24 cellular contexts compared by ENCODE assay signal in the genomic region with DNA sequence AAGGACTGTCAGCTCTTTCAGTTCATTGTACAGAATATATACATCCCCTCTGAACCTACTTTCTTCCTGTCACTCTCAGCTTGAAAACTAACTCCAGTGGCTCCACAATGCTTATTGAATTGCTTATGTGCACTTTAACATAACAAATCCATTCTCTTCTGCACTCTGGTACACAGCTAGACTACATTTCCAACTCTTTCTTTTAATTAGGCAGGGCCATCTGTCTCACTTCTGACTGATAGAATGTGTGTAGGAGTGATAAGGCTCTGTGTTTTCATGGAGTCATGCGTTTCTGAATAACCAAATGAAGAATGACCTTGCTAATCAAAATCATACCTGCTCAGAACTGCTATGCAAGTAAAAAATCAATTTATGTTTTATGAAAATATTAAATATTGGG.
DNase-seq lines count a peak whose midpoint lies in the region; ATAC-seq, FAIRE-seq and TF ChIP-seq lines count a peak whose summit lies in the region.
"Had no signal": no experiment of that assay in that cellular context is flagged by ENCODE, and none has a peak within 500 bp of the region (broad histone marks: within the 10 kb centered on the region; RNA-seq: fewer than 3 reads in every experiment).

No MANE protein-coding gene starts in this region.

- no peaks in the 10 kb centered on the region for H3K27me3 Mint-ChIP-seq in mesothelial cell of epicardium (ENCODE audit: low read depth)
- H3K27me3 Mint-ChIP-seq: CD4-positive, alpha-beta memory T cell had no signal

- whole genome bisulfite sequencing in pancreas, 2 donors = 14 to 18% methylated on average over 1 of the region's 1 CpG

- H3K4me3 ChIP-seq in HAP-1 = no peak overlapping the region
- no peak overlapping the region for H3K4me3 ChIP-seq in pancreas
- H3K4me3 ChIP-seq: A549 had no signal

- H3K27me3 ChIP-seq in HAP-1 (ENCODE audit: low read depth) (no peaks in the 10 kb centered on the region), pancreas (no peaks in the 10 kb centered on the region)

- FAIRE-seq in pancreas (lab: Jason Lieb, UNC) = no peak
- FAIRE-seq: A549, G401.6, GM12892, GM19239, H54 had no signal

- in situ Hi-C loops in HAP-1 (cut with MboI; ENCODE audit: low sequenced_read_pairs) = no loop called here

- peak overlapping the region; percentile 54 for H3K27ac Mint-ChIP-seq in mesothelial cell of epicardium
- H3K27ac Mint-ChIP-seq: CD4-positive, alpha-beta memory T cell had no signal

- DNase-seq in HAP-1 (ENCODE audit: low spot score in 2 of 2) = peak; percentile 10 to 97
- DNase-seq in OCI-M1 (lab: John Stamatoyannopoulos, UW) = peak; percentile 27
- DNase-seq in mesothelial cell of epicardium (ENCODE audit: low spot score in 2 of 2, unreplicated experiment in 2 of 2) = no peak
- no peak for DNase-seq in pancreas
- DNase-seq in cerebellum (ENCODE audit: low spot score) = no peak
- DNase-seq: 8988T; ACHN; AML-193; C1 segment of cervical spinal cord; Calu3; CD4-positive, alpha-beta memory T cell; COR-L47; DMS153; DND-41; GOT3; HCEC 1CT had no signal

- H3K27ac ChIP-seq in pancreas = no peak overlapping the region
- H3K27ac ChIP-seq: A549 had no signal

- H3K4me3 Mint-ChIP-seq in mesothelial cell of epicardium = no peak overlapping the region
- H3K4me3 Mint-ChIP-seq: CD4-positive, alpha-beta memory T cell had no signal

- no peaks in the 10 kb centered on the region for H3K36me3 Mint-ChIP-seq in mesothelial cell of epicardium
- H3K36me3 Mint-ChIP-seq: CD4-positive, alpha-beta memory T cell had no signal

- H3K9me3 Mint-ChIP-seq in mesothelial cell of epicardium = peaks cover 9% of the 10 kb centered on the region

- no peak for ATAC-seq in SK-N-SH treated with all-trans-retinoic acid at 6 μM for 48 hours
- no peak for ATAC-seq in GM21423 (IDR thresholded peaks at IDR 0.05; ENCODE audit: unreplicated experiment)
- ATAC-seq in pancreas = no peak
- ATAC-seq in GM18519 (IDR thresholded peaks at IDR 0.05; ENCODE audit: low FRiP score, unreplicated experiment) = no peak
- ATAC-seq: A549 had no signal

- peaks cover 12% of the 10 kb centered on the region for H3K4me1 Mint-ChIP-seq in mesothelial cell of epicardium
- H3K4me1 Mint-ChIP-seq: CD4-positive, alpha-beta memory T cell had no signal

- TF ChIP-seq CTCF in mesothelial cell of epicardium (IDR thresholded peaks at IDR 0.05; ENCODE audit: unreplicated experiment) (no peak), pancreas (IDR thresholded peaks at IDR 0.05) (no peak)

- no peaks in the 10 kb centered on the region for H3K9me3 ChIP-seq in HAP-1
- H3K9me3 ChIP-seq in pancreas = no peaks in the 10 kb centered on the region
- H3K9me3 ChIP-seq: A549 had no signal

- H3K4me1 ChIP-seq in HAP-1 (peaks cover 34% of the 10 kb centered on the region), pancreas (no peaks in the 10 kb centered on the region)
- H3K4me1 ChIP-seq: A549 had no signal

- H3K36me3 ChIP-seq in HAP-1 (replicated peaks) (no peaks in the 10 kb centered on the region), pancreas (no peaks in the 10 kb centered on the region)

- intact Hi-C loops in pancreas (cut with DNase I) = no loop called here

TF ChIP-seq in SK-N-SH treated with all-trans-retinoic acid at 6 μM for 48 hours, 23 proteins besides CTCF, POLR2A, EP300 and RAD21:
- TF ChIP-seq ZNF565 (CRISPR knock-in tag; conservative IDR thresholded peaks at IDR 0.05; ENCODE audit: low read depth) (no peak), SNAI2 (CRISPR knock-in tag; IDR thresholded peaks at IDR 0.05) (peak; percentile 60; the same call in 1 of the 2 replicates), TCF4 (CRISPR knock-in tag; IDR thresholded peaks at IDR 0.05; ENCODE audit: borderline replicate concordance) (peak; percentile 93), ZFP3 (CRISPR knock-in tag; IDR thresholded peaks at IDR 0.05) (no peak), ZFP30 (CRISPR knock-in tag; IDR thresholded peaks at IDR 0.05) (no peak), ISL1 (CRISPR knock-in tag; IDR thresholded peaks at IDR 0.05) (peak; percentile 60), TSHZ2 (CRISPR knock-in tag; IDR thresholded peaks at IDR 0.05) (peak; percentile 88; the same call in 1 of the 2 replicates)

Comparison
In these comparisons a context has a peak if more than half of its experiments do, and no peak if none do; other contexts are left out.
1. DNase-seq: peak in HAP-1 (2 of 2) and OCI-M1 (single experiment); none in mesothelial cell of epicardium (0 of 2), pancreas (0 of 6) and cerebellum (single experiment).